In genomic region chr12:106132175-106133135, GRCh38 we compare ENCODE assay signal across 1 cellular context.
TF ChIP-seq lines count a peak whose summit lies in the region.

No MANE protein-coding gene starts in this region.

TF ChIP-seq in IMR-90, 13 proteins besides CTCF, POLR2A, EP300 and RAD21 (continued from another document):
- TF ChIP-seq, protein P1, sequence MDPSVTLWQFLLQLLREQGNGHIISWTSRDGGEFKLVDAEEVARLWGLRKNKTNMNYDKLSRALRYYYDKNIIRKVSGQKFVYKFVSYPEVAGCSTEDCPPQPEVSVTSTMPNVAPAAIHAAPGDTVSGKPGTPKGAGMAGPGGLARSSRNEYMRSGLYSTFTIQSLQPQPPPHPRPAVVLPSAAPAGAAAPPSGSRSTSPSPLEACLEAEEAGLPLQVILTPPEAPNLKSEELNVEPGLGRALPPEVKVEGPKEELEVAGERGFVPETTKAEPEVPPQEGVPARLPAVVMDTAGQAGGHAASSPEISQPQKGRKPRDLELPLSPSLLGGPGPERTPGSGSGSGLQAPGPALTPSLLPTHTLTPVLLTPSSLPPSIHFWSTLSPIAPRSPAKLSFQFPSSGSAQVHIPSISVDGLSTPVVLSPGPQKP (IDR thresholded peaks at IDR 0.05; ENCODE audit: borderline replicate concordance, low read depth, low read length): no peak
- TF ChIP-seq RFX5 (IDR thresholded peaks at IDR 0.05; ENCODE audit: low read depth, low read length): no peak
- no peak for TF ChIP-seq MXI1 (IDR thresholded peaks at IDR 0.05; ENCODE audit: borderline replicate concordance, low read depth, low read length)
- TF ChIP-seq FOS (IDR thresholded peaks at IDR 0.05; ENCODE audit: low read depth, low read length): no peak
- TF ChIP-seq RCOR1 (IDR thresholded peaks at IDR 0.05; ENCODE audit: insufficient replicate concordance, low read length): no peak
- no peak for TF ChIP-seq USF2 (IDR thresholded peaks at IDR 0.05; ENCODE audit: low read depth, low read length)
